ENCODE assay signal across 15 cellular contexts in the genomic region with DNA sequence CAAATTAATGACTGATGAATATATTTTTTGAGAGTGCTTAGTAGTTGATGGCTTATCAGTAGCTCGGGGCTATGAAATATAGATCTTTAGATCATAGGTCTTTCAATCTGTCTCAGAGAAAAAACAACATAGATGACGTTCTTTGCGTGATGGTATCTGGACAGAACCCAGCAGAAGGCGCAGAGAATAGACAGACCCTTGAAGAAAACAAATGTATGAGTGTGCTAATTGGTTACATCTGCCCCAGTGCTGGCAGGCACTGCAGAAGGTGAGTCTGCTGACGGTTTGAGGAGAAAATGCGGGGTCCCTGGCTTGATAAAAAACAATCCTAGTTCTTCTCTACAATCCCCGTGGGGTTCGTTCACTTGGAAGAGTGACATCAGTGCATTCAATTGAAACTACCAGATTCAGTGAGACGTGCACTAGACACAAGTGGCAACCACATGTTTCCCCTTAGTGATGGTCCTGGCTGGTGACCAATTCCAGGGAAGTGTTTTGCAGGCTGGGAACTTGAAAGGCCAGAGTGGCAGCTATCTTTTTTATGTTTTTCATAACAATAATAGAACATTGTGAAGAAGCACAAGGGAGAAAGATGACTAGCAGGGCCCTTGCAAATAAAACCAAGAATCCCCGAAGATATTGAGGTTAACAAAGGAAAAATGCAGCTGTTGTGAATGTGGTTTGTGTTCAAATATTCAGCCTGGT.
A peak's percentile ranks its signal among the peaks of the same experiment; 100 is the strongest.
DNase-seq lines count a peak whose midpoint lies in the region; ATAC-seq and TF ChIP-seq lines count a peak whose summit lies in the region.
"Had no signal": no experiment of that assay in that cellular context is flagged by ENCODE, and none has a peak within 500 bp of the region (broad histone marks: within the 10 kb centered on the region; RNA-seq: fewer than 3 reads in every experiment).

No MANE protein-coding gene starts in this region.

- H3K36me3 Mint-ChIP-seq in brain (no peaks in the 10 kb centered on the region), nephron (ENCODE audit: low read depth) (no peaks in the 10 kb centered on the region), T-cell (no peaks in the 10 kb centered on the region)
- H3K36me3 Mint-ChIP-seq: activated naive CD4-positive, alpha-beta T cell treated with anti-CD3 and anti-CD28 coated beads, Interleukin-2, amount 10 ng/mL, durations not matched to agents 7 days and 5 days had no signal

- TF ChIP-seq CTCF in brain (conservative IDR thresholded peaks at IDR 0.05) (no peak), nephron (IDR thresholded peaks at IDR 0.05; ENCODE audit: unreplicated experiment in 3 of 3) (no peak), GM20000 (IDR thresholded peaks at IDR 0.05; ENCODE audit: extremely low read depth, missing control alignments) (no peak)

- DNase-seq in COR-L47 (lab: John Stamatoyannopoulos, UW) (peak; percentile 13), NCI-H1694 (lab: John Stamatoyannopoulos, UW) (peak; percentile 32), GM20000 (ENCODE audit: low spot score) (no peak), T-cell (no peak), SIG-M5 treated with dmso at 0.1 percent for 504 hours (lab: John Stamatoyannopoulos, UW; ENCODE audit: unreplicated experiment) (no peak)
- DNase-seq: activated naive CD4-positive, alpha-beta T cell treated with anti-CD3 and anti-CD28 coated beads, Interleukin-2, amount 10 ng/mL, durations not matched to agents 7 days and 5 days; AML-193; DND-41; mammary epithelial cell; NCI-H187; NCI-H82; uterus had no signal

- CTCF ChIA-PET in T-cell (lab: Charles Lee) = no interaction called here

- no peak for ATAC-seq in GM21786 (IDR thresholded peaks at IDR 0.05; ENCODE audit: unreplicated experiment)
- no peak for ATAC-seq in T-cell (replicated peaks in 1 of 4)

- H3K27ac Mint-ChIP-seq in brain = peak overlapping the region in 3 of 5 experiments; percentile 49 to 74 (median 55)
- peak overlapping the region; percentile 74 to 95 (median 87) for H3K27ac Mint-ChIP-seq in nephron
- no peak overlapping the region for H3K27ac Mint-ChIP-seq in T-cell
- H3K27ac Mint-ChIP-seq: activated naive CD4-positive, alpha-beta T cell treated with anti-CD3 and anti-CD28 coated beads, Interleukin-2, amount 10 ng/mL, durations not matched to agents 7 days and 5 days had no signal

- POLR2A ChIA-PET in T-cell (lab: Charles Lee) = no interaction called here

- H3K4me3 Mint-ChIP-seq in brain (no peak overlapping the region), nephron (no peak overlapping the region), T-cell (no peak overlapping the region)
- H3K4me3 Mint-ChIP-seq: activated naive CD4-positive, alpha-beta T cell treated with anti-CD3 and anti-CD28 coated beads, Interleukin-2, amount 10 ng/mL, durations not matched to agents 7 days and 5 days had no signal

- H3K4me1 Mint-ChIP-seq in brain (peaks cover 18% of the 10 kb centered on the region), nephron (peaks cover 28% of the 10 kb centered on the region), T-cell (no peaks in the 10 kb centered on the region)
- H3K4me1 Mint-ChIP-seq: activated naive CD4-positive, alpha-beta T cell treated with anti-CD3 and anti-CD28 coated beads, Interleukin-2, amount 10 ng/mL, durations not matched to agents 7 days and 5 days had no signal

- H3K9me3 Mint-ChIP-seq in brain (peaks cover 0 to 15% (median 10%) of the 10 kb centered on the region in 5 experiments), nephron (peaks cover 12% of the 10 kb centered on the region), T-cell (peaks cover 0 to 10% (median 5%) of the 10 kb centered on the region in 3 donors)
- H3K9me3 Mint-ChIP-seq: activated naive CD4-positive, alpha-beta T cell treated with anti-CD3 and anti-CD28 coated beads, Interleukin-2, amount 10 ng/mL, durations not matched to agents 7 days and 5 days had no signal

- peaks cover 26% of the 10 kb centered on the region for H3K27me3 Mint-ChIP-seq in brain
- H3K27me3 Mint-ChIP-seq in nephron (ENCODE audit: low read depth) = no peaks in the 10 kb centered on the region
- H3K27me3 Mint-ChIP-seq in T-cell = no peaks in the 10 kb centered on the region
- H3K27me3 Mint-ChIP-seq: activated naive CD4-positive, alpha-beta T cell treated with anti-CD3 and anti-CD28 coated beads, Interleukin-2, amount 10 ng/mL, durations not matched to agents 7 days and 5 days had no signal

Comparison
In these comparisons a context has a peak if more than half of its experiments do, and no peak if none do; other contexts are left out.
1. DNase-seq: peak in COR-L47 (single experiment) and NCI-H1694 (single experiment); none in GM20000 (single experiment), T-cell (0 of 34) and SIG-M5 treated with dmso at 0.1 percent for 504 hours (single experiment).
2. H3K27ac Mint-ChIP-seq: peak in brain (3 of 5) and nephron (3 of 3); none in T-cell (0 of 2).